ENCODE assay signal across 27 cellular contexts in genomic region chr1:15507278-15507677, GRCh38. TPM values are rescaled to one million over a fixed set of nuclear protein-coding genes. Genes with fewer than 3 reads are reported as not detected.
DNase-seq lines count a peak whose midpoint lies in the region; ATAC-seq and TF ChIP-seq lines count a peak whose summit lies in the region.
"Had no signal": no experiment of that assay in that cellular context is flagged by ENCODE, and none has a peak within 500 bp of the region (broad histone marks: within the 10 kb centered on the region; RNA-seq: fewer than 3 reads in every experiment).

No MANE protein-coding gene starts in this region.

- WGBS in heart left ventricle, 4 donors, result 65 to 72% (median 68%) methylated on average over 4 to 5 of the region's 5 CpGs

- DNase-seq in Right ventricle myocardium inferior (ENCODE audit: missing footprints), result no peak
- no peak for DNase-seq in right atrium auricular region (ENCODE audit: low spot score)
- DNase-seq in heart left ventricle, result no peak
- DNase-seq in islet precursor cell, result peak; percentile 23
- no peak for DNase-seq in effector memory CD8-positive, alpha-beta T cell
- no peak for DNase-seq in stimulated activated CD4-positive, alpha-beta T cell treated with anti-CD3 and anti-CD28 coated beads, Interleukin-2, amount 100 ng/mL, for 24 hours
- no peak for DNase-seq in KG1 (lab: John Stamatoyannopoulos, UW)
- DNase-seq: ACHN; Caco-2; CD4-positive, alpha-beta memory T cell; DMS 273 treated with DMSO at 0.1 percent for 48 hours; DMS79 treated with DMSO at 0.1 percent for 48 hours; H7; HFFc6; KBM-7; MV-4-11; NCI-H1105 treated with DMSO at 0.1 percent for 48 hours; NCI-H1694; NCI-H446; NCI-H526 treated with DMSO at 0.1 percent for 48 hours had no signal

- H3K4me3 ChIP-seq in right atrium auricular region (no peak overlapping the region), heart left ventricle (no peak overlapping the region)
- H3K4me3 ChIP-seq: BLaER1 treated with 17β-estradiol and CSF1 and Interleukin-3, amounts not matched to agents 10 nM and 100 nM had no signal

- H3K4me1 Mint-ChIP-seq in effector memory CD8-positive, alpha-beta T cell (ENCODE audit: low read depth in 2 of 2), result peaks cover 3% of the 10 kb centered on the region in 2 donors

- no peaks in the 10 kb centered on the region for H3K27me3 Mint-ChIP-seq in effector memory CD8-positive, alpha-beta T cell
- H3K27me3 Mint-ChIP-seq: CD4-positive, alpha-beta memory T cell had no signal

- H3K36me3 ChIP-seq in right atrium auricular region (peaks cover 12% of the 10 kb centered on the region), heart left ventricle (peaks cover 0 to 51% (median 37%) of the 10 kb centered on the region in 9 donors)

- H3K36me3 Mint-ChIP-seq in effector memory CD8-positive, alpha-beta T cell (ENCODE audit: insufficient read depth), result peaks cover 21% of the 10 kb centered on the region

- peaks cover 0 to 24% of the 10 kb centered on the region in 2 donors for H3K4me1 ChIP-seq in right atrium auricular region
- H3K4me1 ChIP-seq in heart left ventricle, result peaks cover 0 to 23% (median 5%) of the 10 kb centered on the region in 12 donors
- H3K4me1 ChIP-seq: Caco-2 had no signal

- intact Hi-C loops in Right ventricle myocardium inferior (cut with DNase I) (no loop called here), heart left ventricle (cut with DNase I) (loop anchor here in 4 of 10 donors (10.0 kb wide), 1 partner anchor 182 kb away; no protein-coding TSS in a partner anchor)

- H3K9me3 Mint-ChIP-seq in effector memory CD8-positive, alpha-beta T cell, result no peaks in the 10 kb centered on the region
- H3K9me3 Mint-ChIP-seq: CD4-positive, alpha-beta memory T cell; HFFc6 had no signal

- TF ChIP-seq CTCF in right atrium auricular region (IDR thresholded peaks at IDR 0.05) (no peak), heart left ventricle (IDR thresholded peaks at IDR 0.05) (no peak)

- H3K27ac Mint-ChIP-seq in effector memory CD8-positive, alpha-beta T cell, result peak overlapping the region in 1 of 2 donors; percentile 15
- H3K27ac Mint-ChIP-seq: CD4-positive, alpha-beta memory T cell; HFFc6 had no signal

- H3K9me3 ChIP-seq in right atrium auricular region (no peaks in the 10 kb centered on the region), heart left ventricle (no peaks in the 10 kb centered on the region)
- H3K9me3 ChIP-seq: BLaER1 treated with 17β-estradiol and CSF1 and Interleukin-3, amounts not matched to agents 10 nM and 100 nM; Caco-2 had no signal

- no peaks in the 10 kb centered on the region for H3K27me3 ChIP-seq in right atrium auricular region
- H3K27me3 ChIP-seq in heart left ventricle, result no peaks in the 10 kb centered on the region
- H3K27me3 ChIP-seq: BLaER1 treated with 17β-estradiol and CSF1 and Interleukin-3, amounts not matched to agents 10 nM and 100 nM had no signal

- H3K4me3 Mint-ChIP-seq in effector memory CD8-positive, alpha-beta T cell, result no peak overlapping the region
- H3K4me3 Mint-ChIP-seq: CD4-positive, alpha-beta memory T cell; HFFc6 had no signal

- H3K27ac ChIP-seq in right atrium auricular region (peak overlapping the region in 1 of 2 donors; percentile 4), heart left ventricle (peak overlapping the region in 2 of 12 donors; percentile 18 to 43)
- H3K27ac ChIP-seq: 22Rv1; BLaER1 treated with 17β-estradiol and CSF1 and Interleukin-3, amounts not matched to agents 10 nM and 100 nM; HL-60; RWPE1 had no signal

- TF ChIP-seq POLR2A in heart left ventricle (IDR thresholded peaks at IDR 0.05), result no peak

- ATAC-seq in Right ventricle myocardium inferior (peak; percentile 65), heart left ventricle (peak; percentile 48 to 77 (median 74)), HG03342 (IDR thresholded peaks at IDR 0.05; ENCODE audit: unreplicated experiment) (no peak)
- ATAC-seq in effector memory CD8-positive, alpha-beta T cell (replicated peaks), result no peak
- ATAC-seq: SK-N-SH treated with all-trans-retinoic acid at 6 μM for 48 hours had no signal

RNA-seq across cellular contexts. Expression of gene CASP9, which starts 16.7 kb away (rescaled TPM):
- 11.2 TPM for total RNA-seq in Right ventricle myocardium inferior
- 10 to 100 TPM in 1 of 2 donors, 1 to 10 TPM in 1; 6.8 to 11.9 TPM for total RNA-seq in right atrium auricular region
- total RNA-seq in heart left ventricle, result 10 to 100 TPM in 6 of 9 donors, 1 to 10 TPM in 3; 8.6 to 15.9 (median 11.8) TPM
- polyA plus RNA-seq in heart left ventricle, result 10 to 100 TPM; 11.5 to 16.9 TPM

RNA-seq across cellular contexts. Expression of gene DNAJC16, which starts 19.4 kb away (rescaled TPM):
- total RNA-seq in Right ventricle myocardium inferior, result 14.6 TPM
- 10 to 100 TPM; 11.2 to 14.5 TPM for total RNA-seq in right atrium auricular region
- 10 to 100 TPM; 11.9 to 22.8 (median 19.1) TPM for total RNA-seq in heart left ventricle
- 10 to 100 TPM in 1 of 2 donors, 1 to 10 TPM in 1; 4.2 to 10.3 TPM for polyA plus RNA-seq in heart left ventricle

RNA-seq across cellular contexts. Expression of gene CELA2B, which starts 31.4 kb away (rescaled TPM):
- total RNA-seq in Right ventricle myocardium inferior, result not detected
- total RNA-seq in right atrium auricular region, result not detected
- total RNA-seq in heart left ventricle, result not detected
- not detected for polyA plus RNA-seq in heart left ventricle
- total RNA-seq: Caco-2; CD4-positive, alpha-beta memory T cell; H7; HFFc6; HT-29 had no signal
- polyA plus RNA-seq: CD4-positive, alpha-beta memory T cell had no signal

RNA-seq across cellular contexts. Expression of gene CELA2A, which starts 50.7 kb away (rescaled TPM):
- total RNA-seq in Right ventricle myocardium inferior (not detected), right atrium auricular region (not detected), heart left ventricle (1 to 10 TPM in 1 of 9 donors, under 1 TPM in 4, not detected in 4; 0.76 to 1.0 (median 0.84) TPM)
- not detected for polyA plus RNA-seq in heart left ventricle
- total RNA-seq: Caco-2; CD4-positive, alpha-beta memory T cell; H7; HFFc6; HT-29 had no signal
- polyA plus RNA-seq: CD4-positive, alpha-beta memory T cell had no signal

Comparison
In these comparisons a context has a peak if more than half of its experiments do, and no peak if none do; other contexts are left out.
1. ATAC-seq: peak in Right ventricle myocardium inferior (single experiment) and heart left ventricle (4 of 4); none in effector memory CD8-positive, alpha-beta T cell (single experiment) and HG03342 (single experiment).